ENCODE assay signal across 15 cellular contexts in the genomic region with DNA sequence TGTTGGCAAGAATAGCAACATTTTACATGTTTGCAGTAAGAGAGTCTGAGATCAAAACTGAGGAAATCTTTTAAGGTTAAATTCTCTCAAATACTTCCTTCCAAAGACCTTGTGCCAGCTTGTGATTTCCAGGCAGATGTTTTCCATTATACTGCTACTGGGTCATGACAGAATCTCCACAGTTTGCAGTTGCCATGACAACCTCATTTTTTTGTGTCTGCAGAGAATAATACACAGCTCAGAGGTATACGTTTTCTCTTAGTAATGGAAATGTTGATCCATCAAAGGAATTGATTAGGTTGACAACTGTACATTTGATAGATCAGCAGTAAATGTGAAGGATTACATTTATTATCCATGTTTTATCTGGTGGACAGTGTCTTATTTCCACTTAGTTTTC. TPM values are rescaled to one million over a fixed set of nuclear protein-coding genes. Genes with fewer than 3 reads are reported as not detected.
DNase-seq lines count a peak whose midpoint lies in the region; ATAC-seq, FAIRE-seq and TF ChIP-seq lines count a peak whose summit lies in the region.
"Had no signal": no experiment of that assay in that cellular context is flagged by ENCODE, and none has a peak within 500 bp of the region (broad histone marks: within the 10 kb centered on the region; RNA-seq: fewer than 3 reads in every experiment).

No MANE protein-coding gene starts in this region.

- no peak overlapping the region for H3K9ac ChIP-seq in GM12878 (ENCODE audit: control insufficient read depth, insufficient read depth, low read length)

- DNase-seq in AG08396 (ENCODE audit: low spot score) (peak; percentile 12), HAP-1 (ENCODE audit: low spot score in 2 of 2) (peak; percentile 70 to 81), GM12878 (ENCODE audit: low read depth, low spot score) (no peak), iris pigment epithelial cell (ENCODE audit: low read depth) (peak; percentile 12), breast epithelium (ENCODE audit: low spot score in 2 of 2) (no peak), GM10248 (ENCODE audit: extremely low spot score) (no peak), NCI-H187 (lab: John Stamatoyannopoulos, UW) (no peak)
- DNase-seq in activated CD8-positive, alpha-beta memory T cell treated with anti-CD3 and anti-CD28 coated beads, Interleukin-2, amount 50 U/mL, for 4 hours = no peak
- DNase-seq: CD4-positive, alpha-beta memory T cell; NCI-H82; T-helper 17 cell had no signal

- SMC1A ChIA-PET in GM12878 (lab: Charles Lee; ENCODE audit: uncharacterized antibody, unreplicated experiment) = interaction anchor here (0.7 to 10.1 kb wide), 11 partner anchors 9 to 256 kb away, joined by 3 to 107 read pairs (median 4); no protein-coding TSS in a partner anchor

- H3K79me2 ChIP-seq in GM12878 (ENCODE audit: control insufficient read depth, insufficient read depth, low read length) = no peaks in the 10 kb centered on the region

- TF ChIP-seq CTCF in GM12878 (IDR thresholded peaks at IDR 0.05 in 2 of 3, conservative IDR thresholded peaks at IDR 0.05 in 1 of 3; ENCODE audit: control insufficient read depth in 2 of 3, extremely low read depth in 1 of 3, insufficient read depth in 1 of 3, low read depth in 3 of 3, low read length in 3 of 3) = no peak
- TF ChIP-seq CTCF in breast epithelium (IDR thresholded peaks at IDR 0.05) = no peak
- no peak for TF ChIP-seq CTCF in GM10248 (IDR thresholded peaks at IDR 0.05; ENCODE audit: control extremely low read depth, extremely low read depth, low read depth, missing control alignments)

- RAD21 ChIA-PET in GM12878 (lab: Charles Lee; ENCODE audit: unreplicated experiment) = interaction anchor here (1.0 to 1.6 kb wide), 4 partner anchors 32 to 168 kb away, joined by 3 to 5 read pairs (median 3); no protein-coding TSS in a partner anchor

- intact Hi-C loops in GM12878 (cut with micrococcal nuclease; ENCODE audit: unreplicated experiment) (no loop called here), breast epithelium (cut with DNase I; ENCODE audit: low total_unique reads) (no loop called here)

- no peak for TF ChIP-seq RAD21 in GM12878 (IDR thresholded peaks at IDR 0.05; ENCODE audit: insufficient read depth, low read depth, low read length)

- CTCF ChIA-PET in GM12878 (lab: Yijun Ruan, JAX) (interaction anchor here (0.7 to 2.0 kb wide), 6 partner anchors 9 to 251 kb away, joined by 3 to 12 read pairs (median 4); no protein-coding TSS in a partner anchor), GM10248 (lab: Yijun Ruan, JAX) (interaction anchor here (1.4 kb wide), 1 partner anchor 8 kb away, joined by 5 read pairs; no protein-coding TSS in a partner anchor)

- WGBS in GM12878 (ENCODE audit: insufficient coverage, insufficient replicate concordance, low lambda C conversion rate, missing lambda C conversion rate) = 0% methylated on average over 1 of the region's 1 CpG

- H3K4me3 ChIP-seq in HAP-1 (no peak overlapping the region), GM12878 (no peak overlapping the region), breast epithelium (no peak overlapping the region)

- H3K9me3 ChIP-seq in HAP-1 (no peaks in the 10 kb centered on the region), GM12878 (replicated peaks; ENCODE audit: control insufficient read depth, insufficient read depth, low read length) (no peaks in the 10 kb centered on the region), breast epithelium (no peaks in the 10 kb centered on the region)

- H3K27me3 ChIP-seq in HAP-1 (ENCODE audit: low read depth) = no peaks in the 10 kb centered on the region
- no peaks in the 10 kb centered on the region for H3K27me3 ChIP-seq in GM12878 (replicated peaks in 1 of 2; ENCODE audit: control insufficient read depth in 2 of 2, insufficient read depth in 2 of 2, low read length in 1 of 2)
- no peaks in the 10 kb centered on the region for H3K27me3 ChIP-seq in breast epithelium

- H3K36me3 ChIP-seq in HAP-1 (replicated peaks) (no peaks in the 10 kb centered on the region), GM12878 (ENCODE audit: control insufficient read depth in 2 of 2, insufficient read depth in 2 of 2, low read length in 1 of 2) (no peaks in the 10 kb centered on the region), breast epithelium (no peaks in the 10 kb centered on the region)

- H3K27ac ChIP-seq in GM12878 (ENCODE audit: control insufficient read depth, insufficient read depth) (no peak overlapping the region), breast epithelium (no peak overlapping the region)

- H3K4me2 ChIP-seq in GM12878 (ENCODE audit: control insufficient read depth, insufficient read depth) = no peak overlapping the region

- BruUV-seq in GM12878 (replicated peaks; lab: Mats Ljungman, UMichigan) = no TSS peak

- TF ChIP-seq POLR2A in GM12878 (IDR thresholded peaks at IDR 0.05; ENCODE audit: low read depth, low read length) = no peak
- no peak for TF ChIP-seq POLR2A in breast epithelium (IDR thresholded peaks at IDR 0.05)

- H2AFZ ChIP-seq in GM12878 (ENCODE audit: control insufficient read depth, low read depth, low read length) = no peak overlapping the region

- POLR2A ChIA-PET in GM12878 (lab: Charles Lee) (interaction anchor here (1.4 kb wide), 1 partner anchor 10 kb away, joined by 4 read pairs; no protein-coding TSS in a partner anchor), GM10248 (lab: Yijun Ruan, JAX) (no interaction called here)

- ATAC-seq in GM12878 = no peak
- ATAC-seq: esophagus mucosa, T-helper 17 cell had no signal

- no peaks in the 10 kb centered on the region for H4K20me1 ChIP-seq in GM12878 (ENCODE audit: control insufficient read depth, insufficient read depth)

- no peak for FAIRE-seq in GM12878 (lab: Jason Lieb, UNC)
- FAIRE-seq: GM12891 had no signal

- TF ChIP-seq EP300 in GM12878 (IDR thresholded peaks at IDR 0.05; ENCODE audit: borderline replicate concordance in 1 of 2, control insufficient read depth in 1 of 2, low read depth in 2 of 2, low read length in 2 of 2) = no peak

- H3K4me1 ChIP-seq in HAP-1 (peaks cover 23% of the 10 kb centered on the region), GM12878 (ENCODE audit: control insufficient read depth, insufficient read depth, low read length) (no peaks in the 10 kb centered on the region), breast epithelium (no peaks in the 10 kb centered on the region)

- in situ Hi-C loops in HAP-1 (cut with MboI; ENCODE audit: low sequenced_read_pairs) = no loop called here
- in situ Hi-C loops in GM12878 (cut with MboI) = no loop called here

TF ChIP-seq in GM12878, 131 proteins besides CTCF, POLR2A, EP300 and RAD21:
- TF ChIP-seq BMI1 (IDR thresholded peaks at IDR 0.05; ENCODE audit: borderline replicate concordance) (peak; percentile 85), KDM1A (IDR thresholded peaks at IDR 0.05; ENCODE audit: borderline replicate concordance) (no peak)

RNA-seq across cellular contexts. Expression of a gene that starts 29.1 kb away (rescaled TPM):
- total RNA-seq in GM12878 (2013; cell fraction: nucleolus; rRNA removed) = 6.5 TPM in 2 replicates
- 0.05 and 0.06 TPM in 2 replicates for total RNA-seq in GM12878 (2014; rRNA removed)
- 0.09 and 0.18 TPM in 2 replicates for total RNA-seq in GM12878 (2014; rRNA removed; fragmentation: Illumina TruSeq; extraction: Trizol)
- 0.21 and 0.36 TPM in 2 replicates for total RNA-seq in GM12878 (2021)
- polyA plus RNA-seq in GM12878 (2011; ENCODE audit: low read depth) = not detected
- polyA plus RNA-seq in GM12878 (2011; rRNA removed) = 5.2 and 8.7 TPM in 2 replicates
- polyA plus RNA-seq in GM12878 (2011; cell fraction: cytosol; rRNA removed) = 2.9 and 3.0 TPM in 2 replicates
- polyA plus RNA-seq in GM12878 (2011; cell fraction: nucleus; rRNA removed) = 4.3 and 6.3 TPM in 2 replicates
- 0.11 TPM in 1 of 2 replicates, not detected in the other for polyA plus RNA-seq in GM12878 (2012)
- 0.04 and 0.13 TPM in 2 replicates for polyA plus RNA-seq in GM12878 (2014; fragmentation: Illumina TruSeq; extraction: Trizol)
- under 1 TPM in 1 of 2 experiments, not detected in 1; 0.11 TPM for polyA plus RNA-seq in GM12878 (2014; fragmentation: Nextera tagmentation; extraction: Ambion mirVana)
- polyA plus RNA-seq in GM12878 (2014; rRNA removed) = 0.04 and 0.16 TPM in 2 replicates
- polyA plus RNA-seq in GM12878 (2016; fragmentation: Nextera tagmentation; extraction: Ambion mirVana) = under 1 TPM; 0.03 to 0.12 TPM
- polyA minus RNA-seq in GM12878 (2011; rRNA and poly(A)+ RNA removed) = 19.1 and 33.4 TPM in 2 replicates
- 3.5 and 3.6 TPM in 2 replicates for polyA minus RNA-seq in GM12878 (2011; cell fraction: cytosol; rRNA and poly(A)+ RNA removed)
- polyA minus RNA-seq in GM12878 (2011; cell fraction: nucleus; rRNA and poly(A)+ RNA removed) = 11.2 and 12.1 TPM in 2 replicates
- total RNA-seq in breast epithelium = 1 to 10 TPM; 1.4 to 10.0 (median 2.0) TPM
- total RNA-seq: CD4-positive, alpha-beta memory T cell; pulmonary artery endothelial cell; T-helper 17 cell had no signal
- polyA plus RNA-seq: CD4-positive, alpha-beta memory T cell; IgD-negative memory B cell had no signal

Comparison
In these comparisons a context has a peak if more than half of its experiments do, and no peak if none do; other contexts are left out.
1. DNase-seq: peak in AG08396 (single experiment), HAP-1 (2 of 2) and iris pigment epithelial cell (single experiment); none in GM12878 (single experiment), breast epithelium (0 of 2), GM10248 (single experiment), activated CD8-positive, alpha-beta memory T cell treated with anti-CD3 and anti-CD28 coated beads, Interleukin-2, amount 50 U/mL, for 4 hours (single experiment) and NCI-H187 (0 of 2).